In the genomic region with DNA sequence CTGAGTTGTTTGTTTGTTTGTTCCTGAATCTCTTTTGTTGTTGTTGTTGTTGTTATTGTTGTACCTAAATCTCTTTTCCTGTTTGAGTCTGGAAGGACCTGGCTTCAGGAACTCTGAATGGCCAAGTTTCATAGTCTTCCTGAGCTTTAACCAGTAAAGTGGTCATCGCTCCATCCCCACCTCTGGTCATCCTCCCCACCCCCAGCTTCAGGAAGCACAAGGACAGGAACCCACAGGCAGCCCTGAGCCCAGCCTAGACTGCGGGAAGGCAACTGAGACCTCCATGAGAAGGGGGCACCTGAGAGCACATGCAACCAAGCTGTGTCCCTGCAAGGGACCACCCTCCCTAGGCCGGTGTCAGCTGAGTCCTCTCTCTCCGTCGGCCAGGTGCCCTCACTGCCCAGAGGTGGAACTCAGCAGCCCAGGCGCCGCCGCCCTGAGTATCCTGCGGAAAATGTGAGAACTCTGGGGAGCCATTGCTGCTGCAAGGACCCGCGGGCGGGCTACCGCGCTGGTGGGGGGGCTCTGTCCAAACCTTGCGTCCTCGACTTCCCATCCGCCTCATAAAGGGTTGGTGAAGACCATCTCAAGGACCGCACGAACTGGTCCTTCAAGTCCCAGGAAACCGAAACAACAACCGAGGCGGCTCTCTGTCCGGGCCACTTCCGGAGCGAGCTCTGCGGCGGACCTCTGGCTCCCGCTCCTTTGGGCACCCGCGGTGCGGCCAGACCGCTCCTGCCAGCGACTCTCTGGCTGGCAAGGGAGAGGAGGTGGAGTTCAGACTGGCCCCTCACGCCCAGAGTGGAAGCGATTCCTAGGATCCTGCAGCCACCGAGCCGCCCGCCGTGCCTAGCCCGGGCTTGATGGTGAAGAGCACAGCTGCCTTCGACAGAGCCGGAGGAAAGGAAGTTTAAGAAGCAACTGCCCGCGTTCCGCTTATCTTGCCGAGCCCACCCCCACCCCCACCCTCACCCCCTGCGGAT, we compare ENCODE assay signal across 7 cellular contexts. TPM values are rescaled to one million over a fixed set of nuclear protein-coding genes. Genes with fewer than 3 reads are reported as not detected.
A peak's percentile ranks its signal among the peaks of the same experiment; 100 is the strongest.
DNase-seq lines count a peak whose midpoint lies in the region; ATAC-seq, FAIRE-seq and TF ChIP-seq lines count a peak whose summit lies in the region.

No MANE protein-coding gene starts in this region.

- H3K36me3 ChIP-seq in H7 (replicated peaks; ENCODE audit: control insufficient read depth, insufficient read depth, low read length) (no peaks in the 10 kb centered on the region), iPS-20b (ENCODE audit: insufficient read depth, low read depth, low read length) (no peaks in the 10 kb centered on the region)

- H3K27me3 ChIP-seq in H7 (ENCODE audit: control insufficient read depth, insufficient read depth, low read length) (peaks cover 88% of the 10 kb centered on the region), iPS-20b (ENCODE audit: insufficient read depth, low read length) (peaks cover 98% of the 10 kb centered on the region)

- H3K27ac ChIP-seq in iPS-20b (ENCODE audit: low read length) = no peak overlapping the region

- no peak overlapping the region for H3K9ac ChIP-seq in iPS-20b (ENCODE audit: low read depth, low read length)

- ATAC-seq in stimulated activated effector memory CD8-positive, alpha-beta T cell treated with anti-CD3 and anti-CD28 coated beads, Interleukin-12 subunit alpha, Interleukin-12 subunit beta, amount 100 ng/mL, for 72 hours = no peak
- no peak for ATAC-seq in GM21360 (IDR thresholded peaks at IDR 0.05; ENCODE audit: unreplicated experiment)

- no peak for TF ChIP-seq POLR2A in GM12892 (IDR thresholded peaks at IDR 0.05; ENCODE audit: low read depth, low read length)

- H3K4me3 ChIP-seq in H7 (ENCODE audit: insufficient read depth, low read depth, low read length) = peak overlapping the region; percentile 36
- peak overlapping the region; percentile 59; the same call in 1 of the 2 replicates for H3K4me3 ChIP-seq in iPS-20b (ENCODE audit: low read length)

- peak overlapping the region; percentile 57 for H3K4me3 Mint-ChIP-seq in activated naive CD8-positive, alpha-beta T cell treated with anti-CD3 and anti-CD28 coated beads for 36 hours
- peak overlapping the region; percentile 69 for H3K4me3 Mint-ChIP-seq in stimulated activated effector memory CD8-positive, alpha-beta T cell treated with anti-CD3 and anti-CD28 coated beads, Interleukin-12 subunit alpha, Interleukin-12 subunit beta, amount 100 ng/mL, for 72 hours

- H3K36me3 Mint-ChIP-seq in activated naive CD8-positive, alpha-beta T cell treated with anti-CD3 and anti-CD28 coated beads for 36 hours = peaks cover 11% of the 10 kb centered on the region
- peaks cover 14% of the 10 kb centered on the region for H3K36me3 Mint-ChIP-seq in stimulated activated effector memory CD8-positive, alpha-beta T cell treated with anti-CD3 and anti-CD28 coated beads, Interleukin-12 subunit alpha, Interleukin-12 subunit beta, amount 100 ng/mL, for 72 hours

- H3K4me1 Mint-ChIP-seq in activated naive CD8-positive, alpha-beta T cell treated with anti-CD3 and anti-CD28 coated beads for 36 hours = peaks cover 39% of the 10 kb centered on the region
- peaks cover 54% of the 10 kb centered on the region for H3K4me1 Mint-ChIP-seq in stimulated activated effector memory CD8-positive, alpha-beta T cell treated with anti-CD3 and anti-CD28 coated beads, Interleukin-12 subunit alpha, Interleukin-12 subunit beta, amount 100 ng/mL, for 72 hours

- peaks cover 3% of the 10 kb centered on the region for H3K9me3 Mint-ChIP-seq in activated naive CD8-positive, alpha-beta T cell treated with anti-CD3 and anti-CD28 coated beads for 36 hours
- no peaks in the 10 kb centered on the region for H3K9me3 Mint-ChIP-seq in stimulated activated effector memory CD8-positive, alpha-beta T cell treated with anti-CD3 and anti-CD28 coated beads, Interleukin-12 subunit alpha, Interleukin-12 subunit beta, amount 100 ng/mL, for 72 hours

- DNase-seq in H7 (peak; percentile 85), NCI-H446 treated with DMSO at 0.1 percent for 48 hours (lab: John Stamatoyannopoulos, UW) (no peak), GM12892 (ENCODE audit: insufficient read length) (no peak)
- DNase-seq in activated naive CD8-positive, alpha-beta T cell treated with anti-CD3 and anti-CD28 coated beads for 36 hours = no peak
- peak in 1 of 2 donors; percentile 63 for DNase-seq in stimulated activated effector memory CD8-positive, alpha-beta T cell treated with anti-CD3 and anti-CD28 coated beads, Interleukin-12 subunit alpha, Interleukin-12 subunit beta, amount 100 ng/mL, for 72 hours (ENCODE audit: low spot score in 2 of 2)

- no peak for FAIRE-seq in GM12892 (lab: Jason Lieb, UNC)

- H3K27me3 Mint-ChIP-seq in activated naive CD8-positive, alpha-beta T cell treated with anti-CD3 and anti-CD28 coated beads for 36 hours = peaks cover 88% of the 10 kb centered on the region

- peaks cover 12% of the 10 kb centered on the region for H3K4me1 ChIP-seq in iPS-20b (ENCODE audit: insufficient read depth, low read length)

- H3K27ac Mint-ChIP-seq in activated naive CD8-positive, alpha-beta T cell treated with anti-CD3 and anti-CD28 coated beads for 36 hours = no peak overlapping the region
- H3K27ac Mint-ChIP-seq in stimulated activated effector memory CD8-positive, alpha-beta T cell treated with anti-CD3 and anti-CD28 coated beads, Interleukin-12 subunit alpha, Interleukin-12 subunit beta, amount 100 ng/mL, for 72 hours = no peak overlapping the region

- peaks cover 4% of the 10 kb centered on the region; the same call in 1 of the 2 replicates for H3K9me3 ChIP-seq in iPS-20b (ENCODE audit: insufficient read depth, low read depth, low read length)

RNA-seq across cellular contexts. Expression of a gene that starts 4.2 kb away (rescaled TPM):
- 79.7 and 80.4 TPM in 2 replicates for total RNA-seq in H7 (2014; rRNA removed; shearing (Covaris generic))
- total RNA-seq in activated naive CD8-positive, alpha-beta T cell treated with anti-CD3 and anti-CD28 coated beads for 36 hours = 1 to 10 TPM; 2.9 to 3.8 TPM
- polyA plus RNA-seq in GM12892 (2012; ENCODE audit: missing spikeins) = not detected

Comparison
In these comparisons a context has a peak if more than half of its experiments do, and no peak if none do; other contexts are left out.
1. RNA of a gene that starts 4.2 kb away (total RNA-seq): 79.7 to 80.4 TPM in H7; 2.9 to 3.8 TPM in activated naive CD8-positive, alpha-beta T cell treated with anti-CD3 and anti-CD28 coated beads for 36 hours; every median in the first group is over 10 times any median in the second.